ENCODE assay signal across 23 cellular contexts in genomic region chr19:47819841-47820244, GRCh38. TPM values are rescaled to one million over a fixed set of nuclear protein-coding genes. Genes with fewer than 3 reads are reported as not detected.
DNase-seq lines count a peak whose midpoint lies in the region; ATAC-seq and TF ChIP-seq lines count a peak whose summit lies in the region.
"Had no signal": no experiment of that assay in that cellular context is flagged by ENCODE, and none has a peak within 500 bp of the region (broad histone marks: within the 10 kb centered on the region; RNA-seq: fewer than 3 reads in every experiment).

No MANE protein-coding gene starts in this region.

- H3K36me3 ChIP-seq in BLaER1 (no peaks in the 10 kb centered on the region), HAP-1 (replicated peaks) (no peaks in the 10 kb centered on the region), WERI-Rb-1 (peaks cover 31% of the 10 kb centered on the region)
- H3K36me3 ChIP-seq: upper lobe of left lung had no signal

- POLR2A ChIA-PET in activated CD4-positive, alpha-beta T cell treated with anti-CD3 and anti-CD28 coated beads for 36 hours (lab: Charles Lee), result interaction anchor here (1.1 kb wide), 1 partner anchor 42 kb away, joined by 4 read pairs; no protein-coding TSS in a partner anchor

- H3K9me3 Mint-ChIP-seq in memory B cell, result peaks cover 2% of the 10 kb centered on the region
- no peaks in the 10 kb centered on the region for H3K9me3 Mint-ChIP-seq in activated CD4-positive, alpha-beta T cell treated with anti-CD3 and anti-CD28 coated beads for 36 hours (ENCODE audit: low read depth)

- peaks cover 8% of the 10 kb centered on the region for H3K4me1 Mint-ChIP-seq in memory B cell
- no peaks in the 10 kb centered on the region for H3K4me1 Mint-ChIP-seq in activated CD4-positive, alpha-beta T cell treated with anti-CD3 and anti-CD28 coated beads for 36 hours

- H3K27ac Mint-ChIP-seq in memory B cell, result no peak overlapping the region
- no peak overlapping the region for H3K27ac Mint-ChIP-seq in activated CD4-positive, alpha-beta T cell treated with anti-CD3 and anti-CD28 coated beads for 36 hours

- H3K4me3 Mint-ChIP-seq in memory B cell, result no peak overlapping the region
- H3K4me3 Mint-ChIP-seq in activated CD4-positive, alpha-beta T cell treated with anti-CD3 and anti-CD28 coated beads for 36 hours, result no peak overlapping the region

- DNase-seq in HAP-1 (ENCODE audit: low spot score in 2 of 2) (peak; percentile 36 to 66), WERI-Rb-1 (peak; percentile 97), memory B cell (ENCODE audit: low spot score in 2 of 2) (no peak), LoVo (ENCODE audit: low spot score) (no peak)
- DNase-seq in stimulated activated CD4-positive, alpha-beta T cell treated with anti-CD3 and anti-CD28 coated beads, Interleukin-2, amount 100 ng/mL, for 24 hours, result no peak
- no peak for DNase-seq in activated CD4-positive, alpha-beta T cell treated with anti-CD3 and anti-CD28 coated beads for 36 hours
- DNase-seq: activated CD4-positive, alpha-beta T cell treated with anti-CD3 and anti-CD28 coated beads for 48 hours; cerebellar nuclear complex; kidney; MM.1S; NCI-H2029 treated with DMSO at 0.1 percent for 48 hours; NCI-H748 treated with DMSO at 0.1 percent for 48 hours; T-helper 9 cell; upper lobe of left lung had no signal

- no peaks in the 10 kb centered on the region for H3K36me3 Mint-ChIP-seq in memory B cell
- H3K36me3 Mint-ChIP-seq in activated CD4-positive, alpha-beta T cell treated with anti-CD3 and anti-CD28 coated beads for 36 hours (ENCODE audit: low read depth), result no peaks in the 10 kb centered on the region

- H3K4me1 ChIP-seq in BLaER1 (no peaks in the 10 kb centered on the region), HAP-1 (peaks cover 7% of the 10 kb centered on the region)
- H3K4me1 ChIP-seq: upper lobe of left lung had no signal

- ATAC-seq in memory B cell (ENCODE audit: low read depth), result peak; percentile 65
- ATAC-seq in GM19467 (IDR thresholded peaks at IDR 0.05; ENCODE audit: unreplicated experiment), result no peak
- no peak for ATAC-seq in activated CD4-positive, alpha-beta T cell treated with anti-CD3 and anti-CD28 coated beads for 36 hours
- ATAC-seq: HepG2, Right ventricle myocardium inferior had no signal

- no peaks in the 10 kb centered on the region for H4K20me1 ChIP-seq in BLaER1

- no peak overlapping the region for H3K9ac ChIP-seq in BLaER1

- no peak overlapping the region for H3K4me3 ChIP-seq in BLaER1
- H3K4me3 ChIP-seq in HAP-1, result no peak overlapping the region
- H3K4me3 ChIP-seq in WERI-Rb-1 (ENCODE audit: low read depth, low read length), result peak overlapping the region; percentile 50
- H3K4me3 ChIP-seq: upper lobe of left lung had no signal

- H3K4me2 ChIP-seq in BLaER1, result peak overlapping the region; percentile 24; the same call in 1 of the 2 replicates

- H3K9me3 ChIP-seq in BLaER1, result no peaks in the 10 kb centered on the region
- no peaks in the 10 kb centered on the region for H3K9me3 ChIP-seq in HAP-1
- H3K9me3 ChIP-seq in WERI-Rb-1 (ENCODE audit: severe bottlenecking), result peaks cover 3% of the 10 kb centered on the region
- H3K9me3 ChIP-seq: upper lobe of left lung had no signal

- intact Hi-C loops in activated CD4-positive, alpha-beta T cell treated with anti-CD3 and anti-CD28 coated beads for 36 hours (cut with DNase I, micrococcal nuclease), result no loop called here

- TF ChIP-seq CTCF in WERI-Rb-1 (IDR thresholded peaks at IDR 0.05; ENCODE audit: low read depth, low read length), result no peak

- CTCF ChIA-PET in activated CD4-positive, alpha-beta T cell treated with anti-CD3 and anti-CD28 coated beads for 36 hours (lab: Charles Lee), result no interaction called here

- in situ Hi-C loops in HAP-1 (cut with MboI; ENCODE audit: low sequenced_read_pairs), result no loop called here

- peaks cover 33% of the 10 kb centered on the region for H3K27me3 Mint-ChIP-seq in memory B cell
- peaks cover 38% of the 10 kb centered on the region for H3K27me3 Mint-ChIP-seq in activated CD4-positive, alpha-beta T cell treated with anti-CD3 and anti-CD28 coated beads for 36 hours

- H3K27me3 ChIP-seq in BLaER1 (peaks cover 24% of the 10 kb centered on the region), HAP-1 (ENCODE audit: low read depth) (no peaks in the 10 kb centered on the region), WERI-Rb-1 (ENCODE audit: insufficient read depth, low read depth, severe bottlenecking) (no peaks in the 10 kb centered on the region)

- H3K27ac ChIP-seq in BLaER1 (no peak overlapping the region), WERI-Rb-1 (peak overlapping the region; percentile 99)
- H3K27ac ChIP-seq: upper lobe of left lung had no signal

RNA-seq across cellular contexts. Expression of gene CRX, which starts 1.9 kb away (rescaled TPM):
- total RNA-seq in activated CD4-positive, alpha-beta T cell treated with anti-CD3 and anti-CD28 coated beads for 36 hours, result not detected
- total RNA-seq: endothelial cell of umbilical vein, H4, HepG2, kidney, osteocyte, Right ventricle myocardium inferior, skeletal muscle tissue, upper lobe of left lung had no signal

RNA-seq across cellular contexts. Expression of gene TPRX1, which starts 15.5 kb away (rescaled TPM):
- not detected for total RNA-seq in activated CD4-positive, alpha-beta T cell treated with anti-CD3 and anti-CD28 coated beads for 36 hours
- total RNA-seq: endothelial cell of umbilical vein, G401, H4, HepG2, kidney, osteocyte, Right ventricle myocardium inferior, skeletal muscle tissue, upper lobe of left lung had no signal

RNA-seq across cellular contexts. Expression of gene TPRX2, which starts 39.2 kb away (rescaled TPM):
- total RNA-seq in activated CD4-positive, alpha-beta T cell treated with anti-CD3 and anti-CD28 coated beads for 36 hours, result not detected
- total RNA-seq: endothelial cell of umbilical vein, G401, H4, HepG2, kidney, osteocyte, Right ventricle myocardium inferior, skeletal muscle tissue, upper lobe of left lung had no signal

RNA-seq across cellular contexts. Expression of gene SELENOW, which starts 41.3 kb away (rescaled TPM):
- total RNA-seq in activated CD4-positive, alpha-beta T cell treated with anti-CD3 and anti-CD28 coated beads for 36 hours, result 100 to 1,000 TPM; 150 to 178 TPM

Comparison
In these comparisons a context has a peak if more than half of its experiments do, and no peak if none do; other contexts are left out.
1. DNase-seq: peak in HAP-1 (2 of 2) and WERI-Rb-1 (single experiment); none in memory B cell (0 of 2), stimulated activated CD4-positive, alpha-beta T cell treated with anti-CD3 and anti-CD28 coated beads, Interleukin-2, amount 100 ng/mL, for 24 hours (0 of 2), activated CD4-positive, alpha-beta T cell treated with anti-CD3 and anti-CD28 coated beads for 36 hours (single experiment) and LoVo (single experiment).